In genomic region chr9:137000177-137000930, GRCh38 we compare ENCODE assay signal across 9 cellular contexts. TPM values are rescaled to one million over a fixed set of nuclear protein-coding genes. Genes with fewer than 3 reads are reported as not detected.
A peak's percentile ranks its signal among the peaks of the same experiment; 100 is the strongest.
DNase-seq lines count a peak whose midpoint lies in the region; ATAC-seq, FAIRE-seq and TF ChIP-seq lines count a peak whose summit lies in the region.
"Had no signal": no experiment of that assay in that cellular context is flagged by ENCODE, and none has a peak within 500 bp of the region (broad histone marks: within the 10 kb centered on the region; RNA-seq: fewer than 3 reads in every experiment).

No MANE protein-coding gene starts in this region.

- H3K27me3 ChIP-seq in endothelial cell of umbilical vein (ENCODE audit: control insufficient read depth in 2 of 2, insufficient read depth in 2 of 2, low read length in 2 of 2) = no peaks in the 10 kb centered on the region

- no peaks in the 10 kb centered on the region for H3K9me3 ChIP-seq in endothelial cell of umbilical vein (replicated peaks; ENCODE audit: control insufficient read depth, insufficient read depth, low read length)

- H4K20me1 ChIP-seq in endothelial cell of umbilical vein (replicated peaks; ENCODE audit: control insufficient read depth, extremely low read depth, insufficient read depth, low read length) = no peaks in the 10 kb centered on the region

- no peaks in the 10 kb centered on the region for H3K36me3 ChIP-seq in endothelial cell of umbilical vein (ENCODE audit: control insufficient read depth in 2 of 2, extremely low read depth in 1 of 2, insufficient read depth in 2 of 2, low read length in 2 of 2)

- BruUV-seq in endothelial cell of umbilical vein (replicated peaks; lab: Mats Ljungman, UMichigan) = no TSS peak

- no peaks in the 10 kb centered on the region for H3K9me1 ChIP-seq in endothelial cell of umbilical vein (replicated peaks; ENCODE audit: control insufficient read depth, extremely low read depth, insufficient read depth, low read length)

- no peaks in the 10 kb centered on the region for H3K79me2 ChIP-seq in endothelial cell of umbilical vein (ENCODE audit: control insufficient read depth, insufficient read depth, low read length)

- H2AFZ ChIP-seq in endothelial cell of umbilical vein (ENCODE audit: low read depth, low read length) = no peak overlapping the region

- H3K4me1 ChIP-seq in endothelial cell of umbilical vein (ENCODE audit: control insufficient read depth, extremely low read depth, insufficient read depth, low read length) = peaks cover 24% of the 10 kb centered on the region

- DNase-seq in NCI-H226 (peak; percentile 15), endothelial cell of umbilical vein (ENCODE audit: low read depth, low spot score) (no peak), NCI-H2227 (lab: John Stamatoyannopoulos, UW; ENCODE audit: unreplicated experiment) (no peak), caudate nucleus (lab: John Stamatoyannopoulos, UW) (no peak), NCI-H1436 (lab: John Stamatoyannopoulos, UW) (no peak), islet precursor cell (no peak)

- ATAC-seq in GM18499 (IDR thresholded peaks at IDR 0.05; ENCODE audit: insufficient read depth, unreplicated experiment) (peak; percentile 63), GM21786 (IDR thresholded peaks at IDR 0.05; ENCODE audit: unreplicated experiment) (peak; percentile 72)

- CTCF ChIA-PET in endothelial cell of umbilical vein (lab: Charles Lee) = interaction anchor here (0.9 to 1.3 kb wide), 2 partner anchors 29 to 36 kb away, joined by 4 read pairs; no protein-coding TSS in a partner anchor

- H3K4me3 ChIP-seq in endothelial cell of umbilical vein (replicated peaks in 1 of 3; ENCODE audit: insufficient read depth in 1 of 3, low read depth in 1 of 3, low read length in 3 of 3) = no peak overlapping the region

- no peak overlapping the region for H3K27ac ChIP-seq in endothelial cell of umbilical vein (ENCODE audit: insufficient read depth, low read depth, low read length)
- no peak overlapping the region for H3K27ac ChIP-seq in caudate nucleus (ENCODE audit: low read depth, low read length)

- no peak for TF ChIP-seq CTCF in endothelial cell of umbilical vein (IDR thresholded peaks at IDR 0.05; ENCODE audit: extremely low read depth in 1 of 2, insufficient read depth in 1 of 2, low read depth in 1 of 2, low read length in 2 of 2)

- POLR2A ChIA-PET in endothelial cell of umbilical vein (lab: Charles Lee) = no interaction called here

- intact Hi-C loops in endothelial cell of umbilical vein (cut with micrococcal nuclease) = no loop called here

- dilution Hi-C loops in endothelial cell of umbilical vein (cut with MboI; ENCODE audit: extremely low pct_ligation_motif_present, low sequenced_read_pairs) = no loop called here

- no peak overlapping the region for H3K4me2 ChIP-seq in endothelial cell of umbilical vein (ENCODE audit: insufficient read depth, low read length)

- no peak overlapping the region for H3K9ac ChIP-seq in endothelial cell of umbilical vein (replicated peaks; ENCODE audit: extremely low read depth, insufficient read depth, low read length)

- TF ChIP-seq POLR2A in endothelial cell of umbilical vein (IDR thresholded peaks at IDR 0.05; ENCODE audit: low read depth, low read length) = no peak

- peak; percentile 66 for FAIRE-seq in endothelial cell of umbilical vein (lab: Jason Lieb, UNC)

TF ChIP-seq in endothelial cell of umbilical vein, 7 proteins besides CTCF, POLR2A, EP300 and RAD21:
- TF ChIP-seq MYC (IDR thresholded peaks at IDR 0.05; ENCODE audit: low read depth, low read length) (no peak), EZH2 (IDR thresholded peaks at IDR 0.05; ENCODE audit: borderline replicate concordance, low read depth, low read length, severe bottlenecking) (no peak), POLR2AphosphoS5 (IDR thresholded peaks at IDR 0.05; ENCODE audit: insufficient read depth, low read depth, low read length) (no peak), FOS (IDR thresholded peaks at IDR 0.05; ENCODE audit: borderline replicate concordance, insufficient read depth, low read length) (no peak), GATA2 (IDR thresholded peaks at IDR 0.05; ENCODE audit: insufficient read depth, insufficient read length, low read depth, low read length) (no peak), JUN (IDR thresholded peaks at IDR 0.05; ENCODE audit: borderline replicate concordance, insufficient read depth, insufficient read length, low read depth) (no peak)
- TF ChIP-seq, protein P1, sequence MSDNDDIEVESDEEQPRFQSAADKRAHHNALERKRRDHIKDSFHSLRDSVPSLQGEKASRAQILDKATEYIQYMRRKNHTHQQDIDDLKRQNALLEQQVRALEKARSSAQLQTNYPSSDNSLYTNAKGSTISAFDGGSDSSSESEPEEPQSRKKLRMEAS (IDR thresholded peaks at IDR 0.05; ENCODE audit: insufficient read depth, insufficient read length) = no peak

RNA-seq across cellular contexts. Expression of gene CLIC3, which starts 4.0 kb away (rescaled TPM):
- total RNA-seq in endothelial cell of umbilical vein = not detected in 2 replicates
- polyA plus RNA-seq in endothelial cell of umbilical vein = 2.3 and 4.1 TPM in 2 replicates
- 1.8 and 2.3 TPM in 2 replicates for polyA plus RNA-seq in endothelial cell of umbilical vein (2011; cell fraction: cytosol; rRNA removed)
- polyA plus RNA-seq in endothelial cell of umbilical vein (2011; cell fraction: nucleus; rRNA removed) = 0.97 and 1.2 TPM in 2 replicates
- polyA plus RNA-seq in endothelial cell of umbilical vein (2012) = 2.9 and 12.9 TPM in 2 replicates
- polyA minus RNA-seq in endothelial cell of umbilical vein = 0.29 TPM in 1 of 2 replicates, not detected in the other
- 36.3 TPM for polyA minus RNA-seq in endothelial cell of umbilical vein (2011; cell fraction: cytosol; rRNA and poly(A)+ RNA removed)
- 1.2 TPM in 1 of 2 replicates, not detected in the other for polyA minus RNA-seq in endothelial cell of umbilical vein (2011; cell fraction: nucleus; rRNA and poly(A)+ RNA removed)
- polyA plus RNA-seq: neural cell had no signal

RNA-seq across cellular contexts. Expression of gene PAXX, which starts 8.1 kb away (rescaled TPM):
- total RNA-seq in endothelial cell of umbilical vein = 35.0 and 38.7 TPM in 2 replicates
- polyA plus RNA-seq in endothelial cell of umbilical vein = 34.0 and 49.9 TPM in 2 replicates
- 21.3 and 31.1 TPM in 2 replicates for polyA plus RNA-seq in endothelial cell of umbilical vein (2011; cell fraction: cytosol; rRNA removed)
- 86.4 and 88.6 TPM in 2 replicates for polyA plus RNA-seq in endothelial cell of umbilical vein (2011; cell fraction: nucleus; rRNA removed)
- 19.4 and 32.2 TPM in 2 replicates for polyA plus RNA-seq in endothelial cell of umbilical vein (2012)
- 2.1 and 2.6 TPM in 2 replicates for polyA minus RNA-seq in endothelial cell of umbilical vein
- 34.7 TPM for polyA minus RNA-seq in endothelial cell of umbilical vein (2011; cell fraction: cytosol; rRNA and poly(A)+ RNA removed)
- 5.9 and 7.0 TPM in 2 replicates for polyA minus RNA-seq in endothelial cell of umbilical vein (2011; cell fraction: nucleus; rRNA and poly(A)+ RNA removed)

RNA-seq across cellular contexts. Expression of gene LCNL1, which starts 17.6 kb away (rescaled TPM):
- not detected in 2 replicates for total RNA-seq in endothelial cell of umbilical vein
- not detected in 2 replicates for polyA plus RNA-seq in endothelial cell of umbilical vein
- polyA plus RNA-seq in endothelial cell of umbilical vein (2011; cell fraction: cytosol; rRNA removed) = not detected in 2 replicates
- polyA plus RNA-seq in endothelial cell of umbilical vein (2011; cell fraction: nucleus; rRNA removed) = 0.06 and 0.20 TPM in 2 replicates
- 0.08 TPM in 1 of 2 replicates, not detected in the other for polyA plus RNA-seq in endothelial cell of umbilical vein (2012)
- not detected in 2 replicates for polyA minus RNA-seq in endothelial cell of umbilical vein
- polyA minus RNA-seq in endothelial cell of umbilical vein (2011; cell fraction: cytosol; rRNA and poly(A)+ RNA removed) = 1.2 TPM
- not detected in 2 replicates for polyA minus RNA-seq in endothelial cell of umbilical vein (2011; cell fraction: nucleus; rRNA and poly(A)+ RNA removed)
- polyA plus RNA-seq: neural cell had no signal

RNA-seq across cellular contexts. Expression of gene PTGDS, which starts 23.1 kb away (rescaled TPM):
- total RNA-seq in endothelial cell of umbilical vein = not detected in 2 replicates
- not detected in 2 replicates for polyA plus RNA-seq in endothelial cell of umbilical vein
- polyA plus RNA-seq in endothelial cell of umbilical vein (2011; cell fraction: cytosol; rRNA removed) = not detected in 2 replicates
- polyA plus RNA-seq in endothelial cell of umbilical vein (2011; cell fraction: nucleus; rRNA removed) = 0.28 TPM in 1 of 2 replicates, not detected in the other
- polyA plus RNA-seq in endothelial cell of umbilical vein (2012) = 0.30 TPM in 1 of 2 replicates, not detected in the other
- polyA minus RNA-seq in endothelial cell of umbilical vein = 0.40 TPM in 1 of 2 replicates, not detected in the other
- polyA minus RNA-seq in endothelial cell of umbilical vein (2011; cell fraction: cytosol; rRNA and poly(A)+ RNA removed) = 5.9 TPM
- not detected in 2 replicates for polyA minus RNA-seq in endothelial cell of umbilical vein (2011; cell fraction: nucleus; rRNA and poly(A)+ RNA removed)

RNA-seq across cellular contexts. Expression of gene ABCA2, which starts 27.7 kb away (rescaled TPM):
- 20.0 and 23.4 TPM in 2 replicates for total RNA-seq in endothelial cell of umbilical vein
- 29.1 and 41.2 TPM in 2 replicates for polyA plus RNA-seq in endothelial cell of umbilical vein
- polyA plus RNA-seq in endothelial cell of umbilical vein (2011; cell fraction: cytosol; rRNA removed) = 16.7 and 19.6 TPM in 2 replicates
- 105 and 118 TPM in 2 replicates for polyA plus RNA-seq in endothelial cell of umbilical vein (2011; cell fraction: nucleus; rRNA removed)
- 20.6 and 41.1 TPM in 2 replicates for polyA plus RNA-seq in endothelial cell of umbilical vein (2012)
- polyA minus RNA-seq in endothelial cell of umbilical vein = 16.7 and 20.8 TPM in 2 replicates
- polyA minus RNA-seq in endothelial cell of umbilical vein (2011; cell fraction: cytosol; rRNA and poly(A)+ RNA removed) = 35.0 TPM
- 20.9 and 31.0 TPM in 2 replicates for polyA minus RNA-seq in endothelial cell of umbilical vein (2011; cell fraction: nucleus; rRNA and poly(A)+ RNA removed)
